ENCODE assay signal across 15 cellular contexts in genomic region chr4:7120341-7120740, GRCh38. TPM values are rescaled to one million over a fixed set of nuclear protein-coding genes. Genes with fewer than 3 reads are reported as not detected.
A peak's percentile ranks its signal among the peaks of the same experiment; 100 is the strongest.
DNase-seq lines count a peak whose midpoint lies in the region; ATAC-seq, FAIRE-seq and TF ChIP-seq lines count a peak whose summit lies in the region.
"Had no signal": no experiment of that assay in that cellular context is flagged by ENCODE, and none has a peak within 500 bp of the region (broad histone marks: within the 10 kb centered on the region; RNA-seq: fewer than 3 reads in every experiment).

No MANE protein-coding gene starts in this region.

- H3K9me3 Mint-ChIP-seq in stimulated activated effector memory CD8-positive, alpha-beta T cell treated with anti-CD3 and anti-CD28 coated beads, Interleukin-12 subunit alpha, Interleukin-12 subunit beta, amount 100 ng/mL, for 72 hours: peaks cover 8% of the 10 kb centered on the region

- H3K27ac Mint-ChIP-seq in stimulated activated effector memory CD8-positive, alpha-beta T cell treated with anti-CD3 and anti-CD28 coated beads, Interleukin-12 subunit alpha, Interleukin-12 subunit beta, amount 100 ng/mL, for 72 hours: no peak overlapping the region
- H3K27ac Mint-ChIP-seq: activated naive CD8-positive, alpha-beta T cell treated with anti-CD3 and anti-CD28 coated beads, Interleukin-2, amount 50 U/mL, for 24 hours; naive thymus-derived CD4-positive, alpha-beta T cell had no signal

- no peaks in the 10 kb centered on the region for H3K4me1 Mint-ChIP-seq in stimulated activated effector memory CD8-positive, alpha-beta T cell treated with anti-CD3 and anti-CD28 coated beads, Interleukin-12 subunit alpha, Interleukin-12 subunit beta, amount 100 ng/mL, for 72 hours
- H3K4me1 Mint-ChIP-seq: activated naive CD8-positive, alpha-beta T cell treated with anti-CD3 and anti-CD28 coated beads, Interleukin-2, amount 50 U/mL, for 24 hours had no signal

- intact Hi-C loops in A673 (cut with micrococcal nuclease; ENCODE audit: unreplicated experiment) (no loop called here), PC-3 (cut with micrococcal nuclease) (no loop called here)

- H3K27ac ChIP-seq in A673 (ENCODE audit: low read depth, low read length, poor library complexity, severe bottlenecking) (no peak overlapping the region), PC-3 (ENCODE audit: low read length) (no peak overlapping the region)
- H3K27ac ChIP-seq: left ventricle myocardium inferior, tibial nerve had no signal

- TF ChIP-seq CTCF in A673 (conservative IDR thresholded peaks at IDR 0.05; ENCODE audit: low read depth, low read length) (no peak), PC-3 (conservative IDR thresholded peaks at IDR 0.05; ENCODE audit: low read depth, low read length) (no peak), bronchial epithelial cell (IDR thresholded peaks at IDR 0.05; ENCODE audit: insufficient read depth, low read length, severe bottlenecking) (no peak)

- no peaks in the 10 kb centered on the region for H3K4me1 ChIP-seq in A673 (ENCODE audit: insufficient read depth, low read length, poor library complexity, severe bottlenecking)
- peaks cover 8% of the 10 kb centered on the region for H3K4me1 ChIP-seq in PC-3 (ENCODE audit: insufficient read depth, low read length)
- H3K4me1 ChIP-seq: left ventricle myocardium inferior had no signal

- H3K9me3 ChIP-seq in A673 (ENCODE audit: low read depth, low read length, poor library complexity, severe bottlenecking): no peaks in the 10 kb centered on the region
- H3K9me3 ChIP-seq in PC-3 (ENCODE audit: low read length): no peaks in the 10 kb centered on the region
- H3K9me3 ChIP-seq: left ventricle myocardium inferior, tibial nerve had no signal

- no peaks in the 10 kb centered on the region for H3K36me3 ChIP-seq in A673 (ENCODE audit: insufficient read depth, low read length, poor library complexity, severe bottlenecking)
- no peaks in the 10 kb centered on the region for H3K36me3 ChIP-seq in PC-3 (ENCODE audit: low read depth, low read length)
- no peaks in the 10 kb centered on the region for H3K36me3 ChIP-seq in bronchial epithelial cell (ENCODE audit: control insufficient read depth, insufficient read depth, low read length)
- H3K36me3 ChIP-seq: left ventricle myocardium inferior, tibial nerve had no signal

- no peak overlapping the region for H3K4me3 ChIP-seq in A673 (ENCODE audit: low read depth, low read length, poor library complexity, severe bottlenecking)
- H3K4me3 ChIP-seq in PC-3 (ENCODE audit: low read length): no peak overlapping the region
- no peak overlapping the region for H3K4me3 ChIP-seq in bronchial epithelial cell (ENCODE audit: low read depth, low read length)
- H3K4me3 ChIP-seq: left ventricle myocardium inferior, tibial nerve had no signal

- H3K4me2 ChIP-seq in PC-3 (ENCODE audit: low read length): no peak overlapping the region

- no peaks in the 10 kb centered on the region for H3K79me2 ChIP-seq in PC-3 (ENCODE audit: low read length)

- H4K20me1 ChIP-seq in PC-3 (ENCODE audit: low read length): no peaks in the 10 kb centered on the region

- BruUV-seq in A673 (replicated peaks; lab: Mats Ljungman, UMichigan): no TSS peak
- no TSS peak for BruUV-seq in PC-3 (replicated peaks; lab: Mats Ljungman, UMichigan)

- H3K27me3 ChIP-seq in A673 (replicated peaks; ENCODE audit: insufficient read depth, low read depth, low read length, poor library complexity): no peaks in the 10 kb centered on the region
- H3K27me3 ChIP-seq in PC-3 (ENCODE audit: low read length): no peaks in the 10 kb centered on the region
- no peaks in the 10 kb centered on the region for H3K27me3 ChIP-seq in bronchial epithelial cell (ENCODE audit: control insufficient read depth, insufficient read depth, low read length)
- H3K27me3 ChIP-seq: tibial nerve had no signal

- no peaks in the 10 kb centered on the region for H3F3A ChIP-seq in PC-3 (ENCODE audit: low read length, unreplicated experiment)

- no peaks in the 10 kb centered on the region for H3K36me3 Mint-ChIP-seq in stimulated activated effector memory CD8-positive, alpha-beta T cell treated with anti-CD3 and anti-CD28 coated beads, Interleukin-12 subunit alpha, Interleukin-12 subunit beta, amount 100 ng/mL, for 72 hours

- no peaks in the 10 kb centered on the region for H3K9me2 ChIP-seq in PC-3 (replicated peaks; ENCODE audit: low read length)

- peak; percentile 33; the same call in 1 of the 2 replicates for ATAC-seq in PC-3
- ATAC-seq in stimulated activated effector memory CD8-positive, alpha-beta T cell treated with anti-CD3 and anti-CD28 coated beads, Interleukin-12 subunit alpha, Interleukin-12 subunit beta, amount 100 ng/mL, for 72 hours: no peak
- ATAC-seq: activated CD4-positive, CD25-positive, alpha-beta regulatory T cell treated with anti-CD3 and anti-CD28 coated beads, Interleukin-2, amount 50 U/mL, for 24 hours; activated naive CD8-positive, alpha-beta T cell treated with anti-CD3 and anti-CD28 coated beads, Interleukin-2, amount 50 U/mL, for 24 hours; naive thymus-derived CD4-positive, alpha-beta T cell had no signal

- H2AFZ ChIP-seq in PC-3 (ENCODE audit: low read length): no peak overlapping the region

- no peak for TF ChIP-seq POLR2A in H54 (IDR thresholded peaks at IDR 0.05; ENCODE audit: low read depth, low read length)

- FAIRE-seq in H54 (lab: Jason Lieb, UNC): no peak
- peak; percentile 28 for FAIRE-seq in bronchial epithelial cell (lab: Jason Lieb, UNC)

- no peak overlapping the region for H3K9ac ChIP-seq in PC-3 (ENCODE audit: low read length)

- POLR2A ChIA-PET in A673 (lab: Charles Lee; ENCODE audit: low non-redundant PET) (interaction anchor here (0.6 kb wide), 1 partner anchor 78 kb away, joined by 3 read pairs; a partner anchor contains a TSS), PC-3 (lab: Charles Lee; ENCODE audit: unreplicated experiment) (no interaction called here)

- no peak overlapping the region for H3K4me3 Mint-ChIP-seq in stimulated activated effector memory CD8-positive, alpha-beta T cell treated with anti-CD3 and anti-CD28 coated beads, Interleukin-12 subunit alpha, Interleukin-12 subunit beta, amount 100 ng/mL, for 72 hours
- H3K4me3 Mint-ChIP-seq: activated naive CD8-positive, alpha-beta T cell treated with anti-CD3 and anti-CD28 coated beads, Interleukin-2, amount 50 U/mL, for 24 hours; naive thymus-derived CD4-positive, alpha-beta T cell had no signal

- CTCF ChIA-PET in A673 (lab: Charles Lee): no interaction called here
- CTCF ChIA-PET in PC-3 (lab: Charles Lee): no interaction called here

- DNase-seq in A673 (ENCODE audit: low spot score) (peak; percentile 44), H54 (ENCODE audit: insufficient read length, low spot score) (peak; percentile 41), PC-3 (peak; percentile 17), bronchial epithelial cell (ENCODE audit: low read depth) (no peak), NCI-H2107 (lab: John Stamatoyannopoulos, UW) (no peak), NCI-H1417 (lab: John Stamatoyannopoulos, UW) (no peak)
- DNase-seq in stimulated activated effector memory CD8-positive, alpha-beta T cell treated with anti-CD3 and anti-CD28 coated beads, Interleukin-12 subunit alpha, Interleukin-12 subunit beta, amount 100 ng/mL, for 72 hours (ENCODE audit: low spot score in 2 of 2): no peak
- no peak for DNase-seq in effector CD4-positive, alpha-beta T cell
- DNase-seq: activated naive CD8-positive, alpha-beta T cell treated with anti-CD3 and anti-CD28 coated beads, Interleukin-2, amount 50 U/mL, for 24 hours; activated T-cell treated with anti-CD3 and anti-CD28 coated beads for 4 hours; DMS79; left ventricle myocardium inferior; naive thymus-derived CD4-positive, alpha-beta T cell had no signal

RNA-seq across cellular contexts. Expression of gene GRPEL1, which starts 52.5 kb away (rescaled TPM):
- total RNA-seq in A673 (2021): 70.1 and 78.2 TPM in 2 replicates
- total RNA-seq in PC-3 (2014; rRNA removed): 74.5 and 121 TPM in 2 replicates
- total RNA-seq in bronchial epithelial cell: 67.4 and 91.0 TPM in 2 replicates

Comparison
In these comparisons a context has a peak if more than half of its experiments do, and no peak if none do; other contexts are left out.
1. DNase-seq: peak in A673 (single experiment), H54 (single experiment) and PC-3 (single experiment); none in bronchial epithelial cell (single experiment), stimulated activated effector memory CD8-positive, alpha-beta T cell treated with anti-CD3 and anti-CD28 coated beads, Interleukin-12 subunit alpha, Interleukin-12 subunit beta, amount 100 ng/mL, for 72 hours (0 of 2), NCI-H2107 (single experiment), effector CD4-positive, alpha-beta T cell (single experiment) and NCI-H1417 (0 of 3).